25 cellular contexts compared by ENCODE assay signal in the genomic region with DNA sequence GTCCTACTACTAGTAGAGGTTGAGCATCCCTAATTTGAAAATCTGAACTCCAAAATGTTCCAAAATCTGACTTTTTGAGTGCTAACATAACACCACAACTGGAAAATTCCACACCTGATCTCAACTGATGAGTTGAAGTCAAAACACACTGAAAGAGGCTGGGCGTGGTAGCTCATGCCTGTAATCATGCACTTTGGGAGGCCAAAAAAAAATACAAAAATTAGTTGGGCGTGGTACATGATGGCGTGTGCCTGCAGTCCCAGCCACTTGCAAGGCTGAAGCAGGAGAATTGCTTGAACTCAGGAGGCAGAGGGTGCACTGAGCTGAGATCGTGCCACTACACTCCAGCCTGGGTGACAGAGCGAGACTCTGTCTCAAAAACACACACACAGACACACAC.
"Had no signal": no experiment of that assay in that cellular context is flagged by ENCODE, and none has a peak within 500 bp of the region (broad histone marks: within the 10 kb centered on the region; RNA-seq: fewer than 3 reads in every experiment).

No MANE protein-coding gene starts in this region.

- DNase-seq: activated CD4-positive, alpha-beta T cell treated with anti-CD3 and anti-CD28 coated beads for 36 hours; activated CD8-positive, alpha-beta memory T cell treated with anti-CD3 and anti-CD28 coated beads, Interleukin-2, amount 50 U/mL, for 4 hours; activated effector memory CD4-positive, alpha-beta T cell treated with anti-CD3 and anti-CD28 coated beads, Interleukin-2, amount 50 U/mL, for 16 hours; activated naive CD4-positive, alpha-beta T cell treated with anti-CD3 and anti-CD28 coated beads for 36 hours; aorta; Kasumi-1; KBM-7; NCI-H1048; NCI-H146; NCI-H187 treated with DMSO at 0.1 percent for 48 hours; NCI-H2171; NCI-H2227 treated with DMSO at 0.1 percent for 48 hours; NCI-H446 treated with DMSO at 0.1 percent for 48 hours; NCI-H526; NK-92 treated with Interleukin-12 subunit alpha and Interleukin-12 subunit beta, amount 100 ng/mL, for 24 hours; OCI-M1; RPMI8226; T-helper 1 cell had no signal

- H3K27ac Mint-ChIP-seq: activated CD4-positive, alpha-beta T cell treated with anti-CD3 and anti-CD28 coated beads for 36 hours; activated naive CD4-positive, alpha-beta T cell treated with anti-CD3 and anti-CD28 coated beads for 36 hours; activated T-helper 1 cell treated with anti-CD3 and anti-CD28 coated beads, Interleukin-12 subunit alpha, Interleukin-12 subunit beta, Interleukin-2, Interleukin-4 antibody, amounts not matched to agents 30 ng/mL and 10 ng/mL and 1 ng/mL, durations not matched to agents 14 hours and 24 hours and 36 hours had no signal

- H3K4me3 ChIP-seq: breast epithelium, coronary artery, SK-N-MC had no signal

- H3K9me3 Mint-ChIP-seq: activated T-helper 1 cell treated with anti-CD3 and anti-CD28 coated beads, Interleukin-12 subunit alpha, Interleukin-12 subunit beta, Interleukin-2, Interleukin-4 antibody, amounts not matched to agents 30 ng/mL and 10 ng/mL and 1 ng/mL, durations not matched to agents 14 hours and 24 hours and 36 hours had no signal

- H3K36me3 ChIP-seq: breast epithelium had no signal

- ATAC-seq: activated CD4-positive, alpha-beta T cell treated with anti-CD3 and anti-CD28 coated beads for 36 hours; Panc1; Right ventricle myocardium inferior had no signal

- H3K4me1 ChIP-seq: breast epithelium had no signal

- H3K4me3 Mint-ChIP-seq: activated CD4-positive, alpha-beta T cell treated with anti-CD3 and anti-CD28 coated beads for 36 hours; activated naive CD4-positive, alpha-beta T cell treated with anti-CD3 and anti-CD28 coated beads for 36 hours; activated T-helper 1 cell treated with anti-CD3 and anti-CD28 coated beads, Interleukin-12 subunit alpha, Interleukin-12 subunit beta, Interleukin-2, Interleukin-4 antibody, amounts not matched to agents 30 ng/mL and 10 ng/mL and 1 ng/mL, durations not matched to agents 14 hours and 24 hours and 36 hours had no signal

- H3K27me3 Mint-ChIP-seq: activated CD4-positive, alpha-beta T cell treated with anti-CD3 and anti-CD28 coated beads for 36 hours had no signal

- H3K27ac ChIP-seq: breast epithelium, coronary artery, SK-N-MC, VCaP had no signal

- H3K27me3 ChIP-seq: breast epithelium had no signal
